Comparison of ENCODE assay signal across 8 cellular contexts in genomic region chr3:107522510-107523360, GRCh38. TPM values are rescaled to one million over a fixed set of nuclear protein-coding genes. Genes with fewer than 3 reads are reported as not detected.
DNase-seq lines count a peak whose midpoint lies in the region; ATAC-seq and TF ChIP-seq lines count a peak whose summit lies in the region.

Gene BBX (plus strand): TSS chr3:107522962. CDS start chr3:107710461, 187,499 bp downstream.

- POLR2A ChIA-PET in AG04449 (lab: Yijun Ruan, JAX): no interaction called here

- intact Hi-C loops in breast epithelium (cut with DNase I; ENCODE audit: low total_unique reads): no loop called here

- H3K9me3 ChIP-seq in WERI-Rb-1 (ENCODE audit: severe bottlenecking) (no peaks in the 10 kb centered on the region), breast epithelium (no peaks in the 10 kb centered on the region), iPS-18c (ENCODE audit: control insufficient read depth, insufficient read depth, low read length) (no peaks in the 10 kb centered on the region), skeletal muscle tissue (ENCODE audit: control insufficient read depth in 3 of 3, low read length in 3 of 3) (no peaks in the 10 kb centered on the region)

- peaks cover 7% of the 10 kb centered on the region for H3K36me3 ChIP-seq in WERI-Rb-1
- H3K36me3 ChIP-seq in breast epithelium: no peaks in the 10 kb centered on the region
- no peaks in the 10 kb centered on the region for H3K36me3 ChIP-seq in skeletal muscle tissue (ENCODE audit: control insufficient read depth in 3 of 3, insufficient read depth in 3 of 3, low read length in 3 of 3)

- TF ChIP-seq POLR2A in breast epithelium (IDR thresholded peaks at IDR 0.05): no peak

- H3K9ac ChIP-seq in skeletal muscle tissue (ENCODE audit: low read depth in 1 of 3, low read length in 3 of 3): peak within 1 kb of the TSS; percentile 80 to 92 (median 86)

- CTCF ChIA-PET in AG04449 (lab: Yijun Ruan, JAX): no interaction called here

- no peaks in the 10 kb centered on the region for H3K4me1 ChIP-seq in breast epithelium
- H3K4me1 ChIP-seq in skeletal muscle tissue (ENCODE audit: control insufficient read depth in 3 of 3, insufficient read depth in 3 of 3, low read length in 3 of 3): peaks cover 11 to 15% (median 14%) of the 10 kb centered on the region in 3 donors

- peak; percentile 97 for ATAC-seq in GM18907 (IDR thresholded peaks at IDR 0.05; ENCODE audit: unreplicated experiment)
- peak; percentile 94 for ATAC-seq in HG03159 (IDR thresholded peaks at IDR 0.05; ENCODE audit: unreplicated experiment)

- TF ChIP-seq CTCF in AG04449 (IDR thresholded peaks at IDR 0.05; ENCODE audit: insufficient read depth, low read length, missing control alignments) (no peak), WERI-Rb-1 (IDR thresholded peaks at IDR 0.05; ENCODE audit: low read depth, low read length) (no peak), breast epithelium (IDR thresholded peaks at IDR 0.05) (no peak)

- no peaks in the 10 kb centered on the region for H3K27me3 ChIP-seq in WERI-Rb-1 (ENCODE audit: insufficient read depth, low read depth, severe bottlenecking)
- no peaks in the 10 kb centered on the region for H3K27me3 ChIP-seq in breast epithelium
- no peaks in the 10 kb centered on the region for H3K27me3 ChIP-seq in skeletal muscle tissue (ENCODE audit: control insufficient read depth in 3 of 3, insufficient read depth in 3 of 3, low read length in 3 of 3)

- H3K4me3 ChIP-seq in AG04449 (ENCODE audit: low read depth, low read length) (peak within 1 kb of the TSS; percentile 80), WERI-Rb-1 (ENCODE audit: low read depth, low read length) (peak within 1 kb of the TSS; percentile 54), breast epithelium (peak within 1 kb of the TSS; percentile 82 to 91 (median 90)), iPS-18c (ENCODE audit: insufficient read depth, low read depth, low read length) (peak within 1 kb of the TSS; percentile 87), skeletal muscle tissue (ENCODE audit: low read length in 3 of 3) (peak within 1 kb of the TSS; percentile 77 to 97 (median 83))

- H3K27ac ChIP-seq in WERI-Rb-1 (peak within 1 kb of the TSS; percentile 82), breast epithelium (peak within 1 kb of the TSS; percentile 93 to 94), skeletal muscle tissue (ENCODE audit: low read depth, low read length) (peak within 1 kb of the TSS; percentile 86)

- DNase-seq in AG04449 (ENCODE audit: low read depth, low spot score): peak; percentile 93
- DNase-seq in NCI-H2227 (lab: John Stamatoyannopoulos, UW; ENCODE audit: unreplicated experiment): peak; percentile 86
- peak; percentile 92 for DNase-seq in WERI-Rb-1
- peak; percentile 93 to 96 for DNase-seq in breast epithelium (ENCODE audit: low spot score in 2 of 2)

RNA-seq across cellular contexts. Expression of gene BBX, which starts in this region (rescaled TPM):
- 10 to 100 TPM; 59.0 to 95.9 (median 70.8) TPM for total RNA-seq in breast epithelium
- 32.9 TPM for total RNA-seq in skeletal muscle tissue

Comparison
In these comparisons a context has a peak if more than half of its experiments do, and no peak if none do; other contexts are left out.
1. Peak in every context shown above with its lines: DNase-seq, ATAC-seq, H3K4me3 ChIP-seq and H3K27ac ChIP-seq.